Comparison of ENCODE assay signal across 1 cellular context in the genomic region with DNA sequence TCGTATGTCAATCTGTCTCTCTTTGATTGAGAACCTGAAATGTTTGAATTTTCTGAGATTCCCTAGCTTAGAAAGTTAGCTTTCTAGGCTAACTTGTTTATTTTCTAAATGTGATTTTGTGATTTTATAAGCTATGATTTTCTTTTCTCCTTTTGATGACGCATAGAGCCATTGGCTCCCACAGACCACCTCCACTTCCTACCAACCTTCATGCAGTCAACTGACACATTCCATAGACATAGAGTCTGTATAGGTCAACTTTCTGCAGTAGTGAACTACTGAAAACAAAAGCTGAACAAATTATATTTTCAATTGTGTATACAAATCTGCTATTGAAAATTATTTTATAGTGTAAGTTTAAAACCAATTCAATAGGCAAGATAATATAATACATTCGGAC.
TF ChIP-seq lines count a peak whose summit lies in the region.

No MANE protein-coding gene starts in this region.

TF ChIP-seq in SK-N-SH, 30 proteins besides CTCF, POLR2A, EP300 and RAD21:
- TF ChIP-seq SMC3 (IDR thresholded peaks at IDR 0.05; ENCODE audit: low read depth, low read length) (no peak), SIN3A (IDR thresholded peaks at IDR 0.05; ENCODE audit: borderline replicate concordance, low read depth, low read length) (no peak), MXI1 (IDR thresholded peaks at IDR 0.05; ENCODE audit: low read depth, low read length) (no peak), FOXM1 (IDR thresholded peaks at IDR 0.05; ENCODE audit: low read depth) (no peak), TAF1 (IDR thresholded peaks at IDR 0.05; ENCODE audit: borderline replicate concordance, low read depth, low read length) (no peak), TEAD4 (IDR thresholded peaks at IDR 0.05; ENCODE audit: borderline replicate concordance, insufficient read depth) (no peak), TCF12 (IDR thresholded peaks at IDR 0.05) (no peak), ELF1 (IDR thresholded peaks at IDR 0.05) (no peak), RFX5 (IDR thresholded peaks at IDR 0.05; ENCODE audit: low read length) (no peak), GATA2 (CRISPR knock-in tag; IDR thresholded peaks at IDR 0.05) (no peak), GABPA (IDR thresholded peaks at IDR 0.05; ENCODE audit: low read depth) (no peak)
- TF ChIP-seq, protein P1, sequence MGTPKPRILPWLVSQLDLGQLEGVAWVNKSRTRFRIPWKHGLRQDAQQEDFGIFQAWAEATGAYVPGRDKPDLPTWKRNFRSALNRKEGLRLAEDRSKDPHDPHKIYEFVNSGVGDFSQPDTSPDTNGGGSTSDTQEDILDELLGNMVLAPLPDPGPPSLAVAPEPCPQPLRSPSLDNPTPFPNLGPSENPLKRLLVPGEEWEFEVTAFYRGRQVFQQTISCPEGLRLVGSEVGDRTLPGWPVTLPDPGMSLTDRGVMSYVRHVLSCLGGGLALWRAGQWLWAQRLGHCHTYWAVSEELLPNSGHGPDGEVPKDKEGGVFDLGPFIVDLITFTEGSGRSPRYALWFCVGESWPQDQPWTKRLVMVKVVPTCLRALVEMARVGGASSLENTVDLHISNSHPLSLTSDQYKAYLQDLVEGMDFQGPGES (IDR thresholded peaks at IDR 0.05; ENCODE audit: low read depth, low read length) = no peak
- TF ChIP-seq, protein P2, sequence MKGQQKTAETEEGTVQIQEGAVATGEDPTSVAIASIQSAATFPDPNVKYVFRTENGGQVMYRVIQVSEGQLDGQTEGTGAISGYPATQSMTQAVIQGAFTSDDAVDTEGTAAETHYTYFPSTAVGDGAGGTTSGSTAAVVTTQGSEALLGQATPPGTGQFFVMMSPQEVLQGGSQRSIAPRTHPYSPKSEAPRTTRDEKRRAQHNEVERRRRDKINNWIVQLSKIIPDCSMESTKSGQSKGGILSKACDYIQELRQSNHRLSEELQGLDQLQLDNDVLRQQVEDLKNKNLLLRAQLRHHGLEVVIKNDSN (IDR thresholded peaks at IDR 0.05; ENCODE audit: borderline replicate concordance, low read depth) = no peak
- TF ChIP-seq, protein P3, sequence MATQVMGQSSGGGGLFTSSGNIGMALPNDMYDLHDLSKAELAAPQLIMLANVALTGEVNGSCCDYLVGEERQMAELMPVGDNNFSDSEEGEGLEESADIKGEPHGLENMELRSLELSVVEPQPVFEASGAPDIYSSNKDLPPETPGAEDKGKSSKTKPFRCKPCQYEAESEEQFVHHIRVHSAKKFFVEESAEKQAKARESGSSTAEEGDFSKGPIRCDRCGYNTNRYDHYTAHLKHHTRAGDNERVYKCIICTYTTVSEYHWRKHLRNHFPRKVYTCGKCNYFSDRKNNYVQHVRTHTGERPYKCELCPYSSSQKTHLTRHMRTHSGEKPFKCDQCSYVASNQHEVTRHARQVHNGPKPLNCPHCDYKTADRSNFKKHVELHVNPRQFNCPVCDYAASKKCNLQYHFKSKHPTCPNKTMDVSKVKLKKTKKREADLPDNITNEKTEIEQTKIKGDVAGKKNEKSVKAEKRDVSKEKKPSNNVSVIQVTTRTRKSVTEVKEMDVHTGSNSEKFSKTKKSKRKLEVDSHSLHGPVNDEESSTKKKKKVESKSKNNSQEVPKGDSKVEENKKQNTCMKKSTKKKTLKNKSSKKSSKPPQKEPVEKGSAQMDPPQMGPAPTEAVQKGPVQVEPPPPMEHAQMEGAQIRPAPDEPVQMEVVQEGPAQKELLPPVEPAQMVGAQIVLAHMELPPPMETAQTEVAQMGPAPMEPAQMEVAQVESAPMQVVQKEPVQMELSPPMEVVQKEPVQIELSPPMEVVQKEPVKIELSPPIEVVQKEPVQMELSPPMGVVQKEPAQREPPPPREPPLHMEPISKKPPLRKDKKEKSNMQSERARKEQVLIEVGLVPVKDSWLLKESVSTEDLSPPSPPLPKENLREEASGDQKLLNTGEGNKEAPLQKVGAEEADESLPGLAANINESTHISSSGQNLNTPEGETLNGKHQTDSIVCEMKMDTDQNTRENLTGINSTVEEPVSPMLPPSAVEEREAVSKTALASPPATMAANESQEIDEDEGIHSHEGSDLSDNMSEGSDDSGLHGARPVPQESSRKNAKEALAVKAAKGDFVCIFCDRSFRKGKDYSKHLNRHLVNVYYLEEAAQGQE (IDR thresholded peaks at IDR 0.05; ENCODE audit: low read depth, low read length) = no peak
